Comparison of ENCODE assay signal across 18 cellular contexts in the genomic region with DNA sequence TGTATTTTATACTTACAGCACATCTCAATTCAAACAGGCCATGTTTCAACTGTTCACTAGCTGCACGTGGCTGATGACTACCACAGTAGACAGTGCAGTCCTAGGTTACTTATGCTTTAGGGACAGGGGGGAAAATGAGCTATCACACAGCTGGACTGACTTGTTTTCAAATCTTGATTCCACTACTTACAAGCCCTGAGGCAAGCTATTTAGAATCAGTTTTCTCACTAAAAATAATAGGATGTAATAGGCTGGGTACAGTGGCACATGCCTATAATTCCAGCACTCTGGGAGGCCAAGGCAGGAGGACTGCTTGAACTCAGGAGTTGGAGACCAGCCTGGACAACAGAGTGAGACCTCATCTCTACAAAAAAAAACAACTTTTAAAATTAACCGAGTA.
"Had no signal": no experiment of that assay in that cellular context is flagged by ENCODE, and none has a peak within 500 bp of the region (broad histone marks: within the 10 kb centered on the region; RNA-seq: fewer than 3 reads in every experiment).

No MANE protein-coding gene starts in this region.

- H3K4me3 Mint-ChIP-seq: central memory CD8-positive, alpha-beta T cell had no signal

- H3K36me3 ChIP-seq: transverse colon had no signal

- ATAC-seq: left lobe of liver had no signal

- H3K9me3 ChIP-seq: esophagus muscularis mucosa, neutrophil, transverse colon had no signal

- FAIRE-seq: keratinocyte had no signal

- H3K27me3 ChIP-seq: brain microvascular endothelial cell, esophagus muscularis mucosa, neutrophil, transverse colon had no signal

- H3K4me3 ChIP-seq: coronary artery, esophagus muscularis mucosa, SK-N-MC, transverse colon had no signal

- H3K27me3 Mint-ChIP-seq: central memory CD8-positive, alpha-beta T cell had no signal

- H3K27ac ChIP-seq: brain microvascular endothelial cell, coronary artery, esophagus muscularis mucosa, neutrophil, SK-N-MC, transverse colon had no signal

- DNase-seq: activated CD4-positive, CD25-positive, alpha-beta regulatory T cell treated with anti-CD3 and anti-CD28 coated beads, Interleukin-2, amount 50 U/mL, for 72 hours; activated CD8-positive, alpha-beta memory T cell treated with anti-CD3 and anti-CD28 coated beads for 24 hours; activated gamma-delta T cell treated with Interleukin-2 at 50 U/mL for 16 hours; brain microvascular endothelial cell; effector CD4-positive, alpha-beta T cell; Right ventricle myocardium superior; stimulated activated CD4-positive, alpha-beta T cell treated with anti-CD3 and anti-CD28 coated beads, Interleukin-15, amount 100 ng/mL, for 24 hours; stimulated activated CD4-positive, alpha-beta T cell treated with anti-CD3 and anti-CD28 coated beads, Interleukin-4, amount 100 ng/mL, for 1 hour; stimulated activated naive CD4-positive, alpha-beta T cell; T1000; transverse colon had no signal

- H3K9me3 Mint-ChIP-seq: central memory CD8-positive, alpha-beta T cell had no signal
